ENCODE assay signal across 2 cellular contexts in the genomic region with DNA sequence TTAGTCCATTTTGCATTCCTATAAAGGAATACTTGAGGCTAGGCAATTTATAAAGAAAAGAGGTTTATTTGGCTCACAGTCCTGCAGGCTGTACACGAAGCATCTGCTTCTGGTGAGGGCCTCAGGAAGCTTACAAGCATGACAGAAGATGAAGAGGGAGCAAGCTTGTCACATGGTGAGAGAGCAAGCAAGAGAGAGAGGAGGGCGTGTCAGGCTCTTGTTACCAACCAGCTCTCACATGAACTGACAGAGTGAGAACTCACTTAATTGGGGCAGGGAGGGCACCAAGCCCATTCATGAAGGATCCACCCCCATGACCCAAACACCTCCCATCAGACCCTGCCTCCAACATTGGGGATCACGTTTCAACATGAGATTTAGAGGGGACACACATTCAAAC.
TF ChIP-seq lines count a peak whose summit lies in the region.

No MANE protein-coding gene starts in this region.

TF ChIP-seq in HepG2, 621 proteins besides CTCF, POLR2A, EP300 and RAD21:
- TF ChIP-seq SNAPC2 (CRISPR knock-in tag; IDR thresholded peaks at IDR 0.05) (no peak), SPEN (CRISPR knock-in tag; IDR thresholded peaks at IDR 0.05; ENCODE audit: low read depth) (no peak), ZNF766 (CRISPR knock-in tag; IDR thresholded peaks at IDR 0.05; ENCODE audit: borderline replicate concordance) (peak; percentile 56; the same call in 1 of the 2 replicates), SRY (CRISPR knock-in tag; IDR thresholded peaks at IDR 0.05) (no peak), ZNF501 (CRISPR knock-in tag; IDR thresholded peaks at IDR 0.05) (no peak), MIER3 (CRISPR knock-in tag; IDR thresholded peaks at IDR 0.05; ENCODE audit: borderline replicate concordance) (no peak), NFATC3 (CRISPR knock-in tag; IDR thresholded peaks at IDR 0.05) (no peak), KDM2A (CRISPR knock-in tag; IDR thresholded peaks at IDR 0.05; ENCODE audit: borderline replicate concordance, low read depth) (no peak), ZFP82 (CRISPR knock-in tag; IDR thresholded peaks at IDR 0.05; ENCODE audit: borderline replicate concordance) (no peak)
- TF ChIP-seq, protein P1, sequence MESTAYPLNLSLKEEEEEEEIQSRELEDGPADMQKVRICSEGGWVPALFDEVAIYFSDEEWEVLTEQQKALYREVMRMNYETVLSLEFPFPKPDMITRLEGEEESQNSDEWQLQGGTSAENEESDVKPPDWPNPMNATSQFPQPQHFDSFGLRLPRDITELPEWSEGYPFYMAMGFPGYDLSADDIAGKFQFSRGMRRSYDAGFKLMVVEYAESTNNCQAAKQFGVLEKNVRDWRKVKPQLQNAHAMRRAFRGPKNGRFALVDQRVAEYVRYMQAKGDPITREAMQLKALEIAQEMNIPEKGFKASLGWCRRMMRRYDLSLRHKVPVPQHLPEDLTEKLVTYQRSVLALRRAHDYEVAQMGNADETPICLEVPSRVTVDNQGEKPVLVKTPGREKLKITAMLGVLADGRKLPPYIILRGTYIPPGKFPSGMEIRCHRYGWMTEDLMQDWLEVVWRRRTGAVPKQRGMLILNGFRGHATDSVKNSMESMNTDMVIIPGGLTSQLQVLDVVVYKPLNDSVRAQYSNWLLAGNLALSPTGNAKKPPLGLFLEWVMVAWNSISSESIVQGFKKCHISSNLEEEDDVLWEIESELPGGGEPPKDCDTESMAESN (CRISPR knock-in tag; conservative IDR thresholded peaks at IDR 0.05), result peak; percentile 59; the same call in 1 of the 2 replicates
- TF ChIP-seq, protein P2, sequence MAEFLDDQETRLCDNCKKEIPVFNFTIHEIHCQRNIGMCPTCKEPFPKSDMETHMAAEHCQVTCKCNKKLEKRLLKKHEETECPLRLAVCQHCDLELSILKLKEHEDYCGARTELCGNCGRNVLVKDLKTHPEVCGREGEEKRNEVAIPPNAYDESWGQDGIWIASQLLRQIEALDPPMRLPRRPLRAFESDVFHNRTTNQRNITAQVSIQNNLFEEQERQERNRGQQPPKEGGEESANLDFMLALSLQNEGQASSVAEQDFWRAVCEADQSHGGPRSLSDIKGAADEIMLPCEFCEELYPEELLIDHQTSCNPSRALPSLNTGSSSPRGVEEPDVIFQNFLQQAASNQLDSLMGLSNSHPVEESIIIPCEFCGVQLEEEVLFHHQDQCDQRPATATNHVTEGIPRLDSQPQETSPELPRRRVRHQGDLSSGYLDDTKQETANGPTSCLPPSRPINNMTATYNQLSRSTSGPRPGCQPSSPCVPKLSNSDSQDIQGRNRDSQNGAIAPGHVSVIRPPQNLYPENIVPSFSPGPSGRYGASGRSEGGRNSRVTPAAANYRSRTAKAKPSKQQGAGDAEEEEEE (CRISPR knock-in tag; IDR thresholded peaks at IDR 0.05; ENCODE audit: borderline replicate concordance), result no peak
TF ChIP-seq in HepG2: peak in this region for 2.

TF ChIP-seq in H1, 55 proteins besides CTCF, POLR2A, EP300 and RAD21:
- TF ChIP-seq, protein P3, sequence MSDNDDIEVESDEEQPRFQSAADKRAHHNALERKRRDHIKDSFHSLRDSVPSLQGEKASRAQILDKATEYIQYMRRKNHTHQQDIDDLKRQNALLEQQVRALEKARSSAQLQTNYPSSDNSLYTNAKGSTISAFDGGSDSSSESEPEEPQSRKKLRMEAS (IDR thresholded peaks at IDR 0.05), result no peak
- TF ChIP-seq, protein P4, sequence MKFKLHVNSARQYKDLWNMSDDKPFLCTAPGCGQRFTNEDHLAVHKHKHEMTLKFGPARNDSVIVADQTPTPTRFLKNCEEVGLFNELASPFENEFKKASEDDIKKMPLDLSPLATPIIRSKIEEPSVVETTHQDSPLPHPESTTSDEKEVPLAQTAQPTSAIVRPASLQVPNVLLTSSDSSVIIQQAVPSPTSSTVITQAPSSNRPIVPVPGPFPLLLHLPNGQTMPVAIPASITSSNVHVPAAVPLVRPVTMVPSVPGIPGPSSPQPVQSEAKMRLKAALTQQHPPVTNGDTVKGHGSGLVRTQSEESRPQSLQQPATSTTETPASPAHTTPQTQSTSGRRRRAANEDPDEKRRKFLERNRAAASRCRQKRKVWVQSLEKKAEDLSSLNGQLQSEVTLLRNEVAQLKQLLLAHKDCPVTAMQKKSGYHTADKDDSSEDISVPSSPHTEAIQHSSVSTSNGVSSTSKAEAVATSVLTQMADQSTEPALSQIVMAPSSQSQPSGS (IDR thresholded peaks at IDR 0.05; ENCODE audit: low read length), result no peak
- TF ChIP-seq, protein P5, sequence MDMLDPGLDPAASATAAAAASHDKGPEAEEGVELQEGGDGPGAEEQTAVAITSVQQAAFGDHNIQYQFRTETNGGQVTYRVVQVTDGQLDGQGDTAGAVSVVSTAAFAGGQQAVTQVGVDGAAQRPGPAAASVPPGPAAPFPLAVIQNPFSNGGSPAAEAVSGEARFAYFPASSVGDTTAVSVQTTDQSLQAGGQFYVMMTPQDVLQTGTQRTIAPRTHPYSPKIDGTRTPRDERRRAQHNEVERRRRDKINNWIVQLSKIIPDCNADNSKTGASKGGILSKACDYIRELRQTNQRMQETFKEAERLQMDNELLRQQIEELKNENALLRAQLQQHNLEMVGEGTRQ (IDR thresholded peaks at IDR 0.05; ENCODE audit: low read length), result no peak
- TF ChIP-seq NANOG (IDR thresholded peaks at IDR 0.05; ENCODE audit: insufficient read depth, low read depth, low read length, poor library complexity, severe bottlenecking) (no peak), SP1 (IDR thresholded peaks at IDR 0.05; ENCODE audit: low read depth, low read length) (no peak), JUND (IDR thresholded peaks at IDR 0.05; ENCODE audit: low read length) (no peak), BRCA1 (IDR thresholded peaks at IDR 0.05; ENCODE audit: low read depth, low read length) (no peak), CBX5 (IDR thresholded peaks at IDR 0.05; ENCODE audit: low read depth, low read length) (no peak), POU5F1 (IDR thresholded peaks at IDR 0.05; ENCODE audit: low read depth, low read length) (no peak), CHD1 (IDR thresholded peaks at IDR 0.05; ENCODE audit: low read depth, low read length) (no peak), CHD2 (IDR thresholded peaks at IDR 0.05; ENCODE audit: low read length) (no peak)
